Comparison of ENCODE assay signal across 8 cellular contexts in genomic region chrX:24647257-24648058, GRCh38. TPM values are rescaled to one million over a fixed set of nuclear protein-coding genes. Genes with fewer than 3 reads are reported as not detected.
DNase-seq lines count a peak whose midpoint lies in the region; TF ChIP-seq lines count a peak whose summit lies in the region.

Gene PCYT1B, minus strand, starts transcription at chrX:24647347. Its CDS starts 242 bp downstream, at chrX:24647105.

- no peaks in the 10 kb centered on the region for H3F3A ChIP-seq in neural cell (ENCODE audit: insufficient read depth, low read length, poor library complexity, severe bottlenecking)

- H3K4me1 ChIP-seq in Peyer's patch = no peaks in the 10 kb centered on the region

- H3K36me3 ChIP-seq in Peyer's patch = no peaks in the 10 kb centered on the region
- H3K36me3 ChIP-seq in neural cell (ENCODE audit: insufficient read depth, low read length) = no peaks in the 10 kb centered on the region

- no peak for TF ChIP-seq POLR2A in Peyer's patch (IDR thresholded peaks at IDR 0.05)

- H3K9me3 ChIP-seq in Peyer's patch (no peaks in the 10 kb centered on the region), neural cell (ENCODE audit: low read length) (no peaks in the 10 kb centered on the region)

- H4K20me1 ChIP-seq in neural cell (ENCODE audit: insufficient read depth) = no peaks in the 10 kb centered on the region

- no peak for TF ChIP-seq CTCF in HL-60 (IDR thresholded peaks at IDR 0.05; ENCODE audit: insufficient read depth, low read length)
- TF ChIP-seq CTCF in Peyer's patch (IDR thresholded peaks at IDR 0.05) = no peak
- TF ChIP-seq CTCF in fibroblast of pulmonary artery (IDR thresholded peaks at IDR 0.05; ENCODE audit: low read length, missing control alignments) = no peak
- no peak for TF ChIP-seq CTCF in neural cell (IDR thresholded peaks at IDR 0.05; ENCODE audit: poor library complexity, severe bottlenecking)

- peak within 1 kb of the TSS; percentile 27 for H2AFZ ChIP-seq in neural cell (ENCODE audit: low read depth, low read length)

- DNase-seq in NOMO-1 treated with DMSO at 0.1 percent for 48 hours (lab: John Stamatoyannopoulos, UW; ENCODE audit: unreplicated experiment) (peak; percentile 40), NOMO-1 treated with dmso at 0.1 percent for 144 hours (lab: John Stamatoyannopoulos, UW; ENCODE audit: unreplicated experiment) (no peak), HL-60 (ENCODE audit: low read depth in 1 of 2, low spot score in 1 of 2) (peak in 1 of 2 experiments; percentile 3), Peyer's patch (peak; percentile 47 to 66 (median 51)), fibroblast of pulmonary artery (ENCODE audit: low read depth) (peak; percentile 58)
- peak; percentile 82 for DNase-seq in activated effector memory CD4-positive, alpha-beta T cell treated with anti-CD3 and anti-CD28 coated beads, Interleukin-2, amount 50 U/mL, for 16 hours
- DNase-seq in stimulated activated naive CD4-positive, alpha-beta T cell (lab: John Stamatoyannopoulos, UW) = peak; percentile 27 to 61 (median 42)

- no peaks in the 10 kb centered on the region for H3K79me2 ChIP-seq in neural cell (replicated peaks; ENCODE audit: insufficient read depth, low read length)

- H3K4me3 ChIP-seq in HL-60 (replicated peaks; ENCODE audit: insufficient read depth, low read length) (peak within 1 kb of the TSS; percentile 19; the same call in 1 of the 2 replicates), Peyer's patch (peak within 1 kb of the TSS in 2 of 4 donors; percentile 11 to 33), fibroblast of pulmonary artery (replicated peaks; ENCODE audit: low read depth, low read length) (peak within 1 kb of the TSS; percentile 27), neural cell (ENCODE audit: low read length) (peak within 1 kb of the TSS; percentile 62)

- H3K9ac ChIP-seq in neural cell (ENCODE audit: low read length) = peak within 1 kb of the TSS; percentile 56

- peak within 1 kb of the TSS; percentile 35 for H3K4me2 ChIP-seq in neural cell (ENCODE audit: low read length)

- H3K27me3 ChIP-seq in HL-60 (ENCODE audit: insufficient read depth, poor library complexity, severe bottlenecking) (peaks cover 7% of the 10 kb centered on the region), Peyer's patch (no peaks in the 10 kb centered on the region), neural cell (ENCODE audit: insufficient read depth, low read depth, low read length) (no peaks in the 10 kb centered on the region)

- TF ChIP-seq EP300 in neural cell (conservative IDR thresholded peaks at IDR 0.05; ENCODE audit: poor library complexity, severe bottlenecking) = no peak

- no peak within 1 kb of the TSS for H3K27ac ChIP-seq in HL-60 (replicated peaks)
- no peak within 1 kb of the TSS for H3K27ac ChIP-seq in Peyer's patch
- H3K27ac ChIP-seq in neural cell (ENCODE audit: low read length) = peak within 1 kb of the TSS; percentile 51

- TF ChIP-seq RAD21 in neural cell (conservative IDR thresholded peaks at IDR 0.05) = no peak

- H3K9me2 ChIP-seq in neural cell (ENCODE audit: insufficient read depth, low read length) = no peaks in the 10 kb centered on the region

TF ChIP-seq in neural cell, 6 proteins besides CTCF, POLR2A, EP300 and RAD21:
- TF ChIP-seq MXI1 (conservative IDR thresholded peaks at IDR 0.05; ENCODE audit: poor library complexity, severe bottlenecking) (no peak), REST (IDR thresholded peaks at IDR 0.05; ENCODE audit: borderline replicate concordance) (no peak), TAF1 (IDR thresholded peaks at IDR 0.05; ENCODE audit: low read depth) (no peak), POLR2AphosphoS5 (IDR thresholded peaks at IDR 0.05) (no peak), EZH2 (IDR thresholded peaks at IDR 0.05; ENCODE audit: borderline replicate concordance, insufficient read depth, low read length, poor library complexity, severe bottlenecking) (no peak), SMC3 (conservative IDR thresholded peaks at IDR 0.05; ENCODE audit: poor library complexity) (no peak)
TF ChIP-seq in neural cell: peak in this region for 0.

RNA-seq across cellular contexts. Expression of gene PCYT1B, which starts in this region (rescaled TPM):
- not detected for total RNA-seq in Peyer's patch
- 6.5 and 10.6 TPM in 2 replicates for polyA plus RNA-seq in neural cell
- polyA minus RNA-seq in neural cell = 16.9 and 20.0 TPM in 2 replicates

Comparison
In these comparisons a context has a peak if more than half of its experiments do, and no peak if none do; other contexts are left out.
1. Peak in DNase-seq in Peyer's patch; RNA of the gene not detected or under 1 TPM.